Comparison of ENCODE assay signal across 12 cellular contexts in the genomic region with DNA sequence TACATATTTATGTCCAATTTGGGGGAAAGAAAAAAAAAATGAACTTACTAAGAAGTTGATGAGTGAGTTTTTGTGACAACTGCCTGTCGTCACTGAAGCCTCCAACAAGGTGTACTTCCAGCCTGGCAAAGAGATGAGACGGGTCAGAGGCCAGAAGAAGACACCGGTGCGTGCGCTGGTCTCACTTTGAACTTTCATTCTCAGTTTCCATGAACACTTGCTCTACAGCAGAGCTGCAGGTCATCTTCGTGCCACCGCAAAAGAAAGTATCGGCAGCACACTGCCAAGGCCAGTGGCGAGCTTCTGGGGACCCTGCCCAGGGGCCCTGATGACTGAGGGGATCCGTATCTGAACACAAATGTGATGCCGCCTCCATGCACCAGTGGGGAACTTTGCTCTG. TPM values are rescaled to one million over a fixed set of nuclear protein-coding genes. Genes with fewer than 3 reads are reported as not detected.
DNase-seq lines count a peak whose midpoint lies in the region; ATAC-seq and TF ChIP-seq lines count a peak whose summit lies in the region.
"Had no signal": no experiment of that assay in that cellular context is flagged by ENCODE, and none has a peak within 500 bp of the region (broad histone marks: within the 10 kb centered on the region; RNA-seq: fewer than 3 reads in every experiment).

No MANE protein-coding gene starts in this region.

- H3K4me1 Mint-ChIP-seq in stimulated activated naive CD8-positive, alpha-beta T cell treated with anti-CD3 and anti-CD28 coated beads, Interleukin-15, Interleukin-2, amounts not matched to agents 100 ng/mL and 50 ng/mL, for 24 hours (ENCODE audit: low read depth), result no peaks in the 10 kb centered on the region
- no peaks in the 10 kb centered on the region for H3K4me1 Mint-ChIP-seq in progenitor cell of endocrine pancreas (ENCODE audit: low read depth)

- H3K27ac Mint-ChIP-seq in stimulated activated naive CD8-positive, alpha-beta T cell treated with anti-CD3 and anti-CD28 coated beads, Interleukin-15, Interleukin-2, amounts not matched to agents 100 ng/mL and 50 ng/mL, for 24 hours, result peak overlapping the region; percentile 52
- peak overlapping the region; percentile 83 for H3K27ac Mint-ChIP-seq in progenitor cell of endocrine pancreas

- H3K27me3 Mint-ChIP-seq in stimulated activated naive CD8-positive, alpha-beta T cell treated with anti-CD3 and anti-CD28 coated beads, Interleukin-15, Interleukin-2, amounts not matched to agents 100 ng/mL and 50 ng/mL, for 24 hours, result no peaks in the 10 kb centered on the region
- H3K27me3 Mint-ChIP-seq in progenitor cell of endocrine pancreas, result no peaks in the 10 kb centered on the region

- no peak for TF ChIP-seq CTCF in progenitor cell of endocrine pancreas (IDR thresholded peaks at IDR 0.05; ENCODE audit: unreplicated experiment)

- ATAC-seq in stimulated activated naive CD8-positive, alpha-beta T cell treated with anti-CD3 and anti-CD28 coated beads, Interleukin-15, Interleukin-2, amounts not matched to agents 100 U/mL and 50 U/mL, for 24 hours, result no peak
- peak; percentile 42 for ATAC-seq in left lobe of liver

- peaks cover 37% of the 10 kb centered on the region for H3K36me3 Mint-ChIP-seq in stimulated activated naive CD8-positive, alpha-beta T cell treated with anti-CD3 and anti-CD28 coated beads, Interleukin-15, Interleukin-2, amounts not matched to agents 100 ng/mL and 50 ng/mL, for 24 hours (ENCODE audit: low read depth)
- H3K36me3 Mint-ChIP-seq in progenitor cell of endocrine pancreas (ENCODE audit: insufficient read depth), result peaks cover 21% of the 10 kb centered on the region

- no peak for DNase-seq in stimulated activated naive CD8-positive, alpha-beta T cell treated with anti-CD3 and anti-CD28 coated beads, Interleukin-15, Interleukin-2, amounts not matched to agents 100 U/mL and 50 U/mL, for 24 hours
- DNase-seq in left lobe of liver (ENCODE audit: low spot score) (no peak), progenitor cell of endocrine pancreas (ENCODE audit: low spot score, unreplicated experiment) (no peak), ecto neural progenitor cell (ENCODE audit: low spot score) (no peak), NCI-H345 treated with DMSO at 0.1 percent for 48 hours (lab: John Stamatoyannopoulos, UW; ENCODE audit: unreplicated experiment) (no peak)
- no peak for DNase-seq in central memory CD4-positive, alpha-beta T cell
- DNase-seq: 8988T, AML-193, DMS53, GF-D8, GM23248 had no signal

- no peaks in the 10 kb centered on the region for H3K9me3 Mint-ChIP-seq in stimulated activated naive CD8-positive, alpha-beta T cell treated with anti-CD3 and anti-CD28 coated beads, Interleukin-15, Interleukin-2, amounts not matched to agents 100 ng/mL and 50 ng/mL, for 24 hours
- no peaks in the 10 kb centered on the region for H3K9me3 Mint-ChIP-seq in progenitor cell of endocrine pancreas (ENCODE audit: low read depth)

- H3K4me3 Mint-ChIP-seq in stimulated activated naive CD8-positive, alpha-beta T cell treated with anti-CD3 and anti-CD28 coated beads, Interleukin-15, Interleukin-2, amounts not matched to agents 100 ng/mL and 50 ng/mL, for 24 hours, result no peak overlapping the region
- no peak overlapping the region for H3K4me3 Mint-ChIP-seq in progenitor cell of endocrine pancreas (ENCODE audit: low read depth)

RNA-seq across cellular contexts. Expression of gene NTAN1, which starts 11.6 kb away (rescaled TPM):
- total RNA-seq in left lobe of liver (14.6 TPM), progenitor cell of endocrine pancreas (50.0 and 52.0 TPM in 2 replicates)

RNA-seq across cellular contexts. Expression of gene RRN3, which starts 49.8 kb away (rescaled TPM):
- 12.0 TPM for total RNA-seq in left lobe of liver
- total RNA-seq in progenitor cell of endocrine pancreas, result 36.9 and 40.0 TPM in 2 replicates
